In genomic region chr11:125931681-125932080, GRCh38 we compare ENCODE assay signal across 1 cellular context.
TF ChIP-seq lines count a peak whose summit lies in the region.

No MANE protein-coding gene starts in this region.

TF ChIP-seq in GM23338, 12 proteins besides CTCF, POLR2A, EP300 and RAD21 (continued from another document):
- TF ChIP-seq REST (IDR thresholded peaks at IDR 0.05; ENCODE audit: unreplicated experiment) (no peak), POLR2AphosphoS5 (IDR thresholded peaks at IDR 0.05; ENCODE audit: low read depth) (no peak), EZH2 (IDR thresholded peaks at IDR 0.05; ENCODE audit: low read depth, unreplicated experiment) (no peak), ETS1 (IDR thresholded peaks at IDR 0.05) (no peak), JUNB (IDR thresholded peaks at IDR 0.05; ENCODE audit: unreplicated experiment) (no peak)
TF ChIP-seq in GM23338: peak in this region for 0.
